In the genomic region with DNA sequence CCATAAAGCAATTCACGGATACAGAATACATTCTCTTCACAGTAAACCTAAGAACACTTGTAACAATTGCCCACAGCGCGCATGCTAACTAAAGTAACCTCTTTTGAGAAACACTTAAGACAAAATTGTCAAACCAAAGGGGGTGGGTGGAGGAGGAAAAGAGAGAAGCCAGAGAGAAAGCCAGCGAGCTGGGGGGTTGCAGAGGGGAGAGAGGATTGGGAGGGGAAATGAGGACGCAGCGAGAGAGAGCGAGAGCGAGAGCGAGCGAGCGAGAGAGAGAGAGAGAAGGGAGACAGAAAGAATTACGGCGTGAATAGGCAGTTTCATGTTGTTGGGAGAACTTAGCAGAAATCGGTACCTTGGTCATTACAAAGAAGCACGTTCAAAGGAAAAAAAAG, we compare ENCODE assay signal across 8 cellular contexts. TPM values are rescaled to one million over a fixed set of nuclear protein-coding genes. Genes with fewer than 3 reads are reported as not detected.
DNase-seq lines count a peak whose midpoint lies in the region; ATAC-seq and TF ChIP-seq lines count a peak whose summit lies in the region.

No MANE protein-coding gene starts in this region.

- H3K4ac ChIP-seq in mesendoderm (ENCODE audit: low read depth, low read length): no peak overlapping the region

- no peak overlapping the region for H3K23ac ChIP-seq in mesendoderm (ENCODE audit: low read length)

- no peak for DNase-seq in GM12864 (ENCODE audit: low read depth)
- DNase-seq in activated B cell treated with CpG ODN at 0.5 μM for 24 hours: no peak
- no peak for DNase-seq in mesendoderm
- no peak for DNase-seq in stimulated activated CD4-positive, alpha-beta T cell treated with anti-CD3 and anti-CD28 coated beads, Interleukin-2, amount 100 ng/mL, for 24 hours
- no peak for DNase-seq in mucosa of gallbladder (ENCODE audit: low spot score)

- H3K36me3 ChIP-seq in mesendoderm (ENCODE audit: control insufficient read depth, insufficient read depth, low read length): no peaks in the 10 kb centered on the region

- peak overlapping the region; percentile 81 for H3K4me3 Mint-ChIP-seq in activated B cell treated with CpG ODN at 0.5 μM for 24 hours

- H3K27ac Mint-ChIP-seq in activated B cell treated with CpG ODN at 0.5 μM for 24 hours: peak overlapping the region; percentile 66

- no peaks in the 10 kb centered on the region for H3K79me1 ChIP-seq in mesendoderm (ENCODE audit: low read length)

- TF ChIP-seq CTCF in 22Rv1 (IDR thresholded peaks at IDR 0.05) (no peak), GM12864 (IDR thresholded peaks at IDR 0.05; ENCODE audit: low read depth, low read length, missing control alignments) (no peak), activated B cell treated with CpG ODN at 0.5 μM for 24 hours (IDR thresholded peaks at IDR 0.05) (no peak)

- POLR2A ChIA-PET in activated B cell treated with CpG ODN at 0.5 μM for 24 hours (lab: Charles Lee): interaction anchor here (0.6 to 1.0 kb wide), 7 partner anchors 11 to 730 kb away, joined by 3 to 13 read pairs (median 4); a partner anchor contains a TSS

- H3K9ac ChIP-seq in mesendoderm (ENCODE audit: low read length): no peak overlapping the region

- H3K4me1 ChIP-seq in mesendoderm (ENCODE audit: control insufficient read depth, low read depth, low read length): no peaks in the 10 kb centered on the region

- CTCF ChIA-PET in activated B cell treated with CpG ODN at 0.5 μM for 24 hours (lab: Charles Lee): interaction anchor here (0.7 to 2.7 kb wide), 12 partner anchors 8 to 539 kb away, joined by 3 to 27 read pairs (median 3); a partner anchor contains a TSS

- H3K27ac ChIP-seq in 22Rv1: peak overlapping the region; percentile 96
- H3K27ac ChIP-seq in mesendoderm (ENCODE audit: low read depth, low read length): no peak overlapping the region

- no peak overlapping the region for H2BK120ac ChIP-seq in mesendoderm (ENCODE audit: low read depth, low read length)

- peaks cover 40% of the 10 kb centered on the region for H3K4me1 Mint-ChIP-seq in activated B cell treated with CpG ODN at 0.5 μM for 24 hours

- no peak overlapping the region for H2BK5ac ChIP-seq in mesendoderm (ENCODE audit: low read length)

- H3K79me2 ChIP-seq in mesendoderm (ENCODE audit: control insufficient read depth, insufficient read depth, low read length): no peaks in the 10 kb centered on the region

- no peak overlapping the region for H2AK5ac ChIP-seq in mesendoderm (ENCODE audit: low read length)

- H3K4me3 ChIP-seq in GM12864 (ENCODE audit: low read depth, low read length): peak overlapping the region; percentile 34
- no peak overlapping the region for H3K4me3 ChIP-seq in mesendoderm (ENCODE audit: low read length)

- H4K5ac ChIP-seq in mesendoderm (ENCODE audit: low read length): no peak overlapping the region

- no peak overlapping the region for H3K18ac ChIP-seq in mesendoderm (ENCODE audit: low read length)

- H3K27me3 Mint-ChIP-seq in activated B cell treated with CpG ODN at 0.5 μM for 24 hours: peaks cover 51% of the 10 kb centered on the region

- no peak overlapping the region for H3K56ac ChIP-seq in mesendoderm (ENCODE audit: low read length)

- peaks cover 7% of the 10 kb centered on the region for H3K36me3 Mint-ChIP-seq in activated B cell treated with CpG ODN at 0.5 μM for 24 hours (ENCODE audit: low read depth)

- H3K9me3 Mint-ChIP-seq in activated B cell treated with CpG ODN at 0.5 μM for 24 hours: no peaks in the 10 kb centered on the region

- WGBS in mesendoderm (ENCODE audit: extremely low coverage, insufficient coverage, low lambda C conversion rate): no CpG with 5 or more reads among the region's 15 CpGs

- H3K27me3 ChIP-seq in mesendoderm (ENCODE audit: insufficient read depth, low read length, poor library complexity): peaks cover 89% of the 10 kb centered on the region

- intact Hi-C loops in activated B cell treated with CpG ODN at 0.5 μM for 24 hours (cut with micrococcal nuclease): loop anchor here (2.0 to 10.0 kb wide), 5 partner anchors 16 to 768 kb away; a partner anchor contains a TSS

- H4K8ac ChIP-seq in mesendoderm (ENCODE audit: low read depth, low read length): no peak overlapping the region

- H3K4me2 ChIP-seq in mesendoderm (ENCODE audit: low read length): peak overlapping the region; percentile 20

- H2BK15ac ChIP-seq in mesendoderm (replicated peaks; ENCODE audit: low read depth): no peak overlapping the region

- ATAC-seq in activated B cell treated with CpG ODN at 0.5 μM for 24 hours (ENCODE audit: low read depth) (peak; percentile 3), HG03095 (IDR thresholded peaks at IDR 0.05; ENCODE audit: unreplicated experiment) (no peak), HG02623 (IDR thresholded peaks at IDR 0.05; ENCODE audit: unreplicated experiment) (no peak)

RNA-seq across cellular contexts. Expression of a gene that starts 1.6 kb away (rescaled TPM):
- total RNA-seq in activated B cell treated with CpG ODN at 0.5 μM for 24 hours (0.60 and 0.93 TPM in 2 replicates), mucosa of gallbladder (0.92 TPM)
- polyA plus RNA-seq in mesendoderm (2013, experiment 1 of 2): not detected
- 0.04 TPM for polyA plus RNA-seq in mesendoderm (2013, experiment 2 of 2)

RNA-seq across cellular contexts. Expression of a gene that starts 2.6 kb away (rescaled TPM):
- not detected in 2 replicates for total RNA-seq in activated B cell treated with CpG ODN at 0.5 μM for 24 hours
- not detected for polyA plus RNA-seq in mesendoderm (2013, experiment 1 of 2)
- polyA plus RNA-seq in mesendoderm (2013, experiment 2 of 2): not detected
- not detected for total RNA-seq in mucosa of gallbladder

RNA-seq across cellular contexts. Expression of a gene that starts 7.7 kb away (rescaled TPM):
- total RNA-seq in activated B cell treated with CpG ODN at 0.5 μM for 24 hours: not detected in 2 replicates
- polyA plus RNA-seq in mesendoderm (2013, experiment 1 of 2): not detected
- not detected for polyA plus RNA-seq in mesendoderm (2013, experiment 2 of 2)
- total RNA-seq in mucosa of gallbladder: 2.0 TPM

RNA-seq across cellular contexts. Expression of a gene that starts 13.7 kb away (rescaled TPM):
- total RNA-seq in activated B cell treated with CpG ODN at 0.5 μM for 24 hours (0.13 TPM in 1 of 2 replicates, not detected in the other), mucosa of gallbladder (0.26 TPM)
- 0.17 TPM for polyA plus RNA-seq in mesendoderm (2013, experiment 1 of 2)
- 0.10 TPM for polyA plus RNA-seq in mesendoderm (2013, experiment 2 of 2)

RNA-seq across cellular contexts. Expression of a gene that starts 18.9 kb away (rescaled TPM):
- total RNA-seq in activated B cell treated with CpG ODN at 0.5 μM for 24 hours (not detected in 2 replicates), mucosa of gallbladder (0.49 TPM)
- polyA plus RNA-seq in mesendoderm (2013, experiment 1 of 2): not detected
- polyA plus RNA-seq in mesendoderm (2013, experiment 2 of 2): not detected
